Comparison of ENCODE assay signal across 8 cellular contexts in genomic region chr15:61051570-61052031, GRCh38.
DNase-seq lines count a peak whose midpoint lies in the region; ATAC-seq and TF ChIP-seq lines count a peak whose summit lies in the region.

No MANE protein-coding gene starts in this region.

- no peak overlapping the region for H3K27ac Mint-ChIP-seq in CD8-positive, alpha-beta T cell

- H2AFZ ChIP-seq in IMR-90 (replicated peaks; ENCODE audit: low read length, poor library complexity) = peak overlapping the region; percentile 19

- no peaks in the 10 kb centered on the region for H3K36me3 Mint-ChIP-seq in CD8-positive, alpha-beta T cell

- BruUV-seq in IMR-90 (replicated peaks; lab: Mats Ljungman, UMichigan) = no TSS peak

- no peak overlapping the region for H2AK5ac ChIP-seq in IMR-90 (ENCODE audit: low read depth, low read length)

- no peak overlapping the region for H3K4me3 ChIP-seq in AG04450 (ENCODE audit: low read depth, low read length)
- no peak overlapping the region for H3K4me3 ChIP-seq in IMR-90 (ENCODE audit: insufficient read depth, low read depth, low read length)
- H3K4me3 ChIP-seq in astrocyte of the spinal cord (ENCODE audit: low read depth, low read length) = no peak overlapping the region
- H3K4me3 ChIP-seq in testis = no peak overlapping the region
- H3K4me3 ChIP-seq in CD8-positive, alpha-beta T cell (ENCODE audit: low read depth, low read length) = no peak overlapping the region

- no peak overlapping the region for H3K14ac ChIP-seq in IMR-90 (replicated peaks; ENCODE audit: low read depth, low read length)

- peaks cover 2% of the 10 kb centered on the region for H3K27me3 ChIP-seq in AG04450 (ENCODE audit: control insufficient read depth, insufficient read depth, low read length)
- H3K27me3 ChIP-seq in IMR-90 (ENCODE audit: control insufficient read depth, insufficient read depth, low read length) = peaks cover 3% of the 10 kb centered on the region; the same call in 1 of the 2 replicates
- H3K27me3 ChIP-seq in testis = no peaks in the 10 kb centered on the region
- H3K27me3 ChIP-seq in CD8-positive, alpha-beta T cell (ENCODE audit: insufficient read depth, low read length) = no peaks in the 10 kb centered on the region

- CTCF ChIA-PET in AG04450 (lab: Charles Lee) = interaction anchor here (0.6 to 3.6 kb wide), 14 partner anchors 11 to 546 kb away, joined by 3 to 21 read pairs (median 4); no protein-coding TSS in a partner anchor
- CTCF ChIA-PET in IMR-90 (lab: Yijun Ruan, JAX) = interaction anchor here (0.6 to 3.3 kb wide), 4 partner anchors 134 to 467 kb away, joined by 3 to 11 read pairs (median 5); no protein-coding TSS in a partner anchor
- CTCF ChIA-PET in CD8-positive, alpha-beta T cell (lab: Charles Lee) = no interaction called here

- no peak overlapping the region for H3K4ac ChIP-seq in IMR-90 (ENCODE audit: low read depth, low read length)

- H3K36me3 ChIP-seq in IMR-90 (ENCODE audit: control insufficient read depth, insufficient read depth, low read length) = no peaks in the 10 kb centered on the region
- no peaks in the 10 kb centered on the region for H3K36me3 ChIP-seq in testis (ENCODE audit: low read depth, missing control alignments)
- H3K36me3 ChIP-seq in CD8-positive, alpha-beta T cell (ENCODE audit: insufficient read depth, low read length) = no peaks in the 10 kb centered on the region

- TF ChIP-seq CTCF in AG04450 (IDR thresholded peaks at IDR 0.05; ENCODE audit: low read depth, low read length) (peak; percentile 79), IMR-90 (conservative IDR thresholded peaks at IDR 0.05; ENCODE audit: low read depth, low read length) (peak; percentile 88), astrocyte of the spinal cord (IDR thresholded peaks at IDR 0.05; ENCODE audit: low read depth, low read length) (peak; percentile 83), testis (IDR thresholded peaks at IDR 0.05) (peak; percentile 40 to 54 (median 49))
- no peak for TF ChIP-seq CTCF in CD8-positive, alpha-beta T cell (IDR thresholded peaks at IDR 0.05)

- H2BK5ac ChIP-seq in IMR-90 (ENCODE audit: low read depth, low read length, poor library complexity, severe bottlenecking) = no peak overlapping the region

- intact Hi-C loops in IMR-90 (cut with micrococcal nuclease) = loop anchor here (1.0 to 5.0 kb wide), 5 partner anchors 134 to 781 kb away; no protein-coding TSS in a partner anchor
- intact Hi-C loops in testis (cut with DNase I; ENCODE audit: low total_unique reads) = no loop called here
- intact Hi-C loops in CD8-positive, alpha-beta T cell (cut with DNase I, micrococcal nuclease) = no loop called here

- no peak overlapping the region for H4K8ac ChIP-seq in IMR-90 (ENCODE audit: low read depth in 2 of 2, low read length in 2 of 2)

- dilution Hi-C loops in IMR-90 (cut with HindIII; ENCODE audit: low sequenced_read_pairs, unreplicated experiment) = no loop called here

- H3K4me2 ChIP-seq in IMR-90 (ENCODE audit: low read depth, low read length) = no peak overlapping the region

- DNase-seq in AG04450 (ENCODE audit: low read depth, low spot score) (peak; percentile 26), IMR-90 (peak; percentile 78), astrocyte of the spinal cord (ENCODE audit: low read depth, low spot score) (peak; percentile 80), iris pigment epithelial cell (ENCODE audit: low read depth) (peak; percentile 84), testis (peak; percentile 73)
- no peak for DNase-seq in CD8-positive, alpha-beta T cell

- TF ChIP-seq RAD21 in IMR-90 (IDR thresholded peaks at IDR 0.05; ENCODE audit: low read length) = peak; percentile 90

- H4K20me1 ChIP-seq in IMR-90 (ENCODE audit: insufficient read depth, low read length) = peaks cover 3% of the 10 kb centered on the region

- no peak overlapping the region for H3K56ac ChIP-seq in IMR-90 (ENCODE audit: extremely low read depth, insufficient read depth, low read length)

- H3K9me3 ChIP-seq in AG04450 (ENCODE audit: control insufficient read depth, insufficient read depth, low read length) = no peaks in the 10 kb centered on the region
- H3K9me3 ChIP-seq in IMR-90 (ENCODE audit: control insufficient read depth, insufficient read depth, low read length) = no peaks in the 10 kb centered on the region
- H3K9me3 ChIP-seq in testis = no peaks in the 10 kb centered on the region
- no peaks in the 10 kb centered on the region for H3K9me3 ChIP-seq in CD8-positive, alpha-beta T cell (ENCODE audit: low read length)

- TF ChIP-seq POLR2A in IMR-90 (IDR thresholded peaks at IDR 0.05; ENCODE audit: low read depth, low read length) = no peak
- no peak for TF ChIP-seq POLR2A in testis (IDR thresholded peaks at IDR 0.05)

- peaks cover 17% of the 10 kb centered on the region for H3K27me3 Mint-ChIP-seq in CD8-positive, alpha-beta T cell (ENCODE audit: low read depth)

- H2BK15ac ChIP-seq in IMR-90 (ENCODE audit: low read depth, low read length) = no peak overlapping the region; the same call in 2 of the 3 replicates

- H3K9me1 ChIP-seq in IMR-90 (ENCODE audit: insufficient read depth, low read length) = peaks cover 7% of the 10 kb centered on the region; the same call in 1 of the 2 replicates

- H3K18ac ChIP-seq in IMR-90 (ENCODE audit: low read depth, low read length) = no peak overlapping the region

- H3K4me3 Mint-ChIP-seq in CD8-positive, alpha-beta T cell = no peak overlapping the region

- no peaks in the 10 kb centered on the region for H3K79me1 ChIP-seq in IMR-90 (ENCODE audit: low read depth in 1 of 2, low read length in 2 of 2)

- in situ Hi-C loops in IMR-90 (cut with MboI; ENCODE audit: low sequenced_read_pairs) (loop anchor here (5.0 to 10.0 kb wide), 2 partner anchors 137 to 464 kb away; no protein-coding TSS in a partner anchor), astrocyte of the spinal cord (cut with HindIII; ENCODE audit: low sequenced_read_pairs) (no loop called here)

- no peak overlapping the region for H4K5ac ChIP-seq in IMR-90 (ENCODE audit: low read depth, low read length)

- H2BK20ac ChIP-seq in IMR-90 (ENCODE audit: low read depth, low read length) = 0 out of 2 replicates have a peak overlapping the region, but pooled peaks have one; percentile 1

- peaks cover 15% of the 10 kb centered on the region for H3K4me1 ChIP-seq in IMR-90 (ENCODE audit: control insufficient read depth, insufficient read depth, low read length)
- H3K4me1 ChIP-seq in testis = peaks cover 11% of the 10 kb centered on the region
- no peaks in the 10 kb centered on the region for H3K4me1 ChIP-seq in CD8-positive, alpha-beta T cell (ENCODE audit: insufficient read depth, low read length)

- no peak overlapping the region for H3K9ac ChIP-seq in IMR-90 (ENCODE audit: low read depth, low read length)

- H3K4me1 Mint-ChIP-seq in CD8-positive, alpha-beta T cell (ENCODE audit: low read depth) = no peaks in the 10 kb centered on the region

- H2BK120ac ChIP-seq in IMR-90 (ENCODE audit: low read depth, low read length) = 0 out of 2 replicates have a peak overlapping the region, but pooled peaks have one; percentile 1

- H3K23ac ChIP-seq in IMR-90 (ENCODE audit: low read depth, low read length) = no peak overlapping the region

- H3K27ac ChIP-seq in AG04450 (ENCODE audit: low read depth, low read length) (no peak overlapping the region), IMR-90 (ENCODE audit: insufficient read depth, low read length) (no peak overlapping the region), testis (no peak overlapping the region)
- no peak overlapping the region for H3K27ac ChIP-seq in CD8-positive, alpha-beta T cell (ENCODE audit: low read depth, low read length)

- peak overlapping the region; percentile 47 for H2AK9ac ChIP-seq in IMR-90 (replicated peaks; ENCODE audit: low read depth, low read length, poor library complexity)

- no peaks in the 10 kb centered on the region for H3K9me3 Mint-ChIP-seq in CD8-positive, alpha-beta T cell

- POLR2A ChIA-PET in AG04450 (lab: Yijun Ruan, JAX) = interaction anchor here (0.7 kb wide), 1 partner anchor 391 kb away, joined by 3 read pairs; no protein-coding TSS in a partner anchor
- POLR2A ChIA-PET in IMR-90 (lab: Charles Lee; ENCODE audit: unreplicated experiment) = interaction anchor here (0.6 kb wide), 1 partner anchor 239 kb away, joined by 4 read pairs; no protein-coding TSS in a partner anchor
- POLR2A ChIA-PET in CD8-positive, alpha-beta T cell (lab: Charles Lee) = interaction anchor here (0.7 kb wide), 1 partner anchor 64 kb away, joined by 3 read pairs; no protein-coding TSS in a partner anchor

- 44% methylated on average over 2 of the region's 4 CpGs; no CpG with 5 or more reads in 1 of the 2 experiments for WGBS in IMR-90 (ENCODE audit: extremely low coverage in 2 of 2, insufficient read length in 1 of 2), 2 experiments
- 26 to 38% methylated on average over 4 of the region's 4 CpGs for WGBS in testis, 2 donors

- ATAC-seq in IMR-90 (ENCODE audit: low read depth) (peak; percentile 95), GM18502 (IDR thresholded peaks at IDR 0.05; ENCODE audit: poor library complexity, unreplicated experiment) (no peak), GM18498 (IDR thresholded peaks at IDR 0.05; ENCODE audit: unreplicated experiment) (no peak)
- ATAC-seq in CD8-positive, alpha-beta T cell = no peak

- H4K91ac ChIP-seq in IMR-90 (ENCODE audit: insufficient read depth, low read depth, low read length) = peak overlapping the region; percentile 79; the same call in 1 of the 2 replicates

TF ChIP-seq in IMR-90, 13 proteins besides CTCF, POLR2A, EP300 and RAD21:
- TF ChIP-seq RCOR1 (IDR thresholded peaks at IDR 0.05; ENCODE audit: insufficient replicate concordance, low read length) (no peak), SMC3 (IDR thresholded peaks at IDR 0.05; ENCODE audit: low read depth, low read length) (peak; percentile 84)

Comparison
In these comparisons a context has a peak if more than half of its experiments do, and no peak if none do; other contexts are left out.
1. DNase-seq: peak in AG04450 (single experiment), IMR-90 (single experiment), astrocyte of the spinal cord (single experiment), iris pigment epithelial cell (single experiment) and testis (single experiment); none in CD8-positive, alpha-beta T cell (0 of 7).